In the genomic region with DNA sequence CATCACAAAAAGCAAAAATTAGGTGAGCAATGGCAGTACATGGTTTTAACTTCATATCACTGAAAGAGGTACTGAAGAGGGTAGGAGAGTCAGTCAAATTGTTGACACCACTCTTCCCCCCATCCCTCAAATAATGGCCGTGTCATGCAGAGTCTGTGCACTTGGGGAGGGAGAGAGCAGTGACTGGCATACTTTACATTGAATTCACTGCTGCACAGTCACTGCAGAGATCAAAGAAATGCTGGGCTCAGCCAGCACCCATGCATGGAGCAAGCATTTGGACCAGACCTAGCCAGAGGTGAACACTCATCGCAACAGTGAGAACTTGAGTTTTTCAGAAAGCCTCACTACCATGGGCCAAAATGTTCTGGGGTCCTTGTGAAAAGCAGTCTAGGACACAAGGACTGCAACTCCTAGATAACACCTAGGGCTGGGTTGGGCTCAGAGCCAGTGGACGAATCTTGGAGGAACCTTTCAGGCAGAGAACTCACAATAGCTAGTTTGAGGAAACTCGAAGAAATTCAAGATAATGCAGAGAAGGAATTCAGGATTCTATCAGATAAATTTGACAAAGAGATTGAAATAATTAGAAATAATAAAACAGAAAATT, we compare ENCODE assay signal across 32 cellular contexts.
"Had no signal": no experiment of that assay in that cellular context is flagged by ENCODE, and none has a peak within 500 bp of the region (broad histone marks: within the 10 kb centered on the region; RNA-seq: fewer than 3 reads in every experiment).

No MANE protein-coding gene starts in this region.

- H3K4me3 ChIP-seq: body of pancreas, cardiac muscle cell, coronary artery, dorsolateral prefrontal cortex, gastrocnemius medialis, heart left ventricle had no signal

- H3K4me1 ChIP-seq: body of pancreas, gastrocnemius medialis, heart left ventricle had no signal

- H3K27ac ChIP-seq: body of pancreas, cardiac muscle cell, coronary artery, dorsolateral prefrontal cortex, foreskin keratinocyte, gastrocnemius medialis, heart left ventricle, VCaP had no signal

- H3K4me3 Mint-ChIP-seq: activated B cell treated with CpG ODN at 0.5 μM for 24 hours; activated CD8-positive, alpha-beta T cell treated with anti-CD3 and anti-CD28 coated beads for 36 hours; activated naive CD8-positive, alpha-beta T cell; activated T-cell treated with anti-CD3 and anti-CD28 coated beads, Interleukin-2, amount 50 U/mL, for 4 hours; activated T-helper 17 cell treated with anti-CD3 and anti-CD28 coated beads, Interleukin-2, amount 50 U/mL, for 72 hours; central memory CD8-positive, alpha-beta T cell; dendritic cell treated with granulocyte-macrophage colony-stimulating factor and Interleukin-4, amounts not matched to agents 40 ng/mL and 50 ng/mL, for 4 days; endodermal cell had no signal

- H3K4me1 Mint-ChIP-seq: activated B cell treated with CpG ODN at 0.5 μM for 24 hours; activated T-helper 17 cell treated with anti-CD3 and anti-CD28 coated beads, Interleukin-2, amount 50 U/mL, for 72 hours; central memory CD8-positive, alpha-beta T cell had no signal

- H3K27me3 ChIP-seq: body of pancreas, cardiac muscle cell, foreskin keratinocyte, gastrocnemius medialis, heart left ventricle had no signal

- H3K27me3 Mint-ChIP-seq: dendritic cell treated with granulocyte-macrophage colony-stimulating factor and Interleukin-4, amounts not matched to agents 40 ng/mL and 50 ng/mL, for 4 days had no signal

- FAIRE-seq: TTC549 had no signal

- DNase-seq: activated B cell treated with CpG ODN at 0.5 μM for 24 hours; activated CD4-positive, alpha-beta T cell treated with anti-CD3 and anti-CD28 coated beads for 48 hours; activated CD4-positive, alpha-beta T cell treated with anti-CD3 and anti-CD28 coated beads, Interleukin-2, amount 50 U/mL, for 1 hour; activated CD4-positive, alpha-beta T cell treated with anti-CD3 and anti-CD28 coated beads, Interleukin-2, amount 50 U/mL, for 48 hours; activated CD8-positive, alpha-beta memory T cell treated with anti-CD3 and anti-CD28 coated beads for 24 hours; activated CD8-positive, alpha-beta T cell treated with anti-CD3 and anti-CD28 coated beads for 36 hours; activated effector memory CD4-positive, alpha-beta T cell treated with Interleukin-2 at 50 U/mL for 16 hours; activated gamma-delta T cell treated with Interleukin-2 at 50 U/mL for 16 hours; activated naive CD4-positive, alpha-beta T cell treated with anti-CD3 and anti-CD28 coated beads, Interleukin-2, amount 50 U/mL, for 16 hours; activated naive CD4-positive, alpha-beta T cell treated with Interleukin-2 at 50 U/mL for 16 hours; activated T-cell treated with anti-CD3 and anti-CD28 coated beads, Interleukin-2, amount 50 U/mL, for 4 hours; amniotic stem cell; aorta; body of pancreas; dorsolateral prefrontal cortex; effector memory CD4-positive, alpha-beta T cell; endodermal cell; foreskin keratinocyte; gastrocnemius medialis; glutamatergic neuron; heart left ventricle; T-helper 2 cell had no signal

- H3K36me3 ChIP-seq: cardiac muscle cell, gastrocnemius medialis, heart left ventricle had no signal

- ATAC-seq: activated CD4-positive, CD25-positive, alpha-beta regulatory T cell treated with anti-CD3 and anti-CD28 coated beads, Interleukin-2, amount 50 U/mL, for 24 hours; activated CD8-positive, alpha-beta T cell treated with anti-CD3 and anti-CD28 coated beads for 36 hours; activated T-cell treated with anti-CD3 and anti-CD28 coated beads, Interleukin-2, amount 50 U/mL, for 4 hours; activated T-helper 17 cell treated with anti-CD3 and anti-CD28 coated beads, Interleukin-2, amount 50 U/mL, for 72 hours; body of pancreas; esophagus mucosa; foreskin keratinocyte; gastrocnemius medialis; heart left ventricle had no signal

- H3K27ac Mint-ChIP-seq: activated B cell treated with CpG ODN at 0.5 μM for 24 hours; activated CD8-positive, alpha-beta T cell treated with anti-CD3 and anti-CD28 coated beads for 36 hours; activated naive CD8-positive, alpha-beta T cell; activated T-helper 17 cell treated with anti-CD3 and anti-CD28 coated beads, Interleukin-2, amount 50 U/mL, for 72 hours; dendritic cell treated with granulocyte-macrophage colony-stimulating factor and Interleukin-4, amounts not matched to agents 40 ng/mL and 50 ng/mL, for 4 days; endodermal cell had no signal
